Comparison of ENCODE assay signal across 21 cellular contexts in genomic region chr6:76612818-76613452, GRCh38.
DNase-seq lines count a peak whose midpoint lies in the region; ATAC-seq and TF ChIP-seq lines count a peak whose summit lies in the region.
"Had no signal": no experiment of that assay in that cellular context is flagged by ENCODE, and none has a peak within 500 bp of the region (broad histone marks: within the 10 kb centered on the region; RNA-seq: fewer than 3 reads in every experiment).

No MANE protein-coding gene starts in this region.

- H3K27me3 ChIP-seq in GM23338 (ENCODE audit: insufficient read depth): no peaks in the 10 kb centered on the region
- H3K27me3 ChIP-seq: BE2C, SJCRH30 had no signal

- H3K27me3 Mint-ChIP-seq in GM23338 (ENCODE audit: insufficient read depth, low read depth, poor library complexity) (no peaks in the 10 kb centered on the region), glutamatergic neuron (ENCODE audit: unreplicated experiment) (no peaks in the 10 kb centered on the region)
- H3K27me3 Mint-ChIP-seq: T-cell had no signal

- H3K9me2 ChIP-seq in GM23338 (ENCODE audit: insufficient read depth): no peaks in the 10 kb centered on the region

- H3K27ac Mint-ChIP-seq in GM23338: 0 out of 2 replicates have a peak overlapping the region, but pooled peaks have one; percentile 60
- peak overlapping the region; percentile 48 for H3K27ac Mint-ChIP-seq in glutamatergic neuron (ENCODE audit: unreplicated experiment)
- H3K27ac Mint-ChIP-seq: T-cell; T-helper 2 cell treated with Interferon-gamma antibody and Interleukin-4, amounts not matched to agents 5 μg/mL and 100 μg/mL, for 36 hours had no signal

- TF ChIP-seq CTCF in GM23338 (conservative IDR thresholded peaks at IDR 0.05; ENCODE audit: low read depth in 2 of 2) (no peak), glutamatergic neuron (IDR thresholded peaks at IDR 0.05; ENCODE audit: partially characterized antibody, unreplicated experiment) (no peak)

- no peaks in the 10 kb centered on the region for H3K9me3 Mint-ChIP-seq in GM23338
- peaks cover 1% of the 10 kb centered on the region for H3K9me3 Mint-ChIP-seq in glutamatergic neuron (ENCODE audit: unreplicated experiment)

- peak overlapping the region; percentile 6; the same call in 1 of the 2 replicates for H3K4me2 ChIP-seq in GM23338

- no peaks in the 10 kb centered on the region for H3F3A ChIP-seq in GM23338 (replicated peaks; ENCODE audit: low read depth)

- H3K4me1 ChIP-seq in GM23338 (ENCODE audit: insufficient read depth): peaks cover 23% of the 10 kb centered on the region
- H3K4me1 ChIP-seq: BE2C, HAP-1, SJCRH30 had no signal

- no peaks in the 10 kb centered on the region for H4K20me1 ChIP-seq in GM23338 (replicated peaks; ENCODE audit: insufficient read depth)

- H3K36me3 ChIP-seq in GM23338 (ENCODE audit: insufficient read depth): no peaks in the 10 kb centered on the region
- H3K36me3 ChIP-seq: BE2C, HAP-1, SJCRH30 had no signal

- H3K4me1 Mint-ChIP-seq in GM23338: peaks cover 39% of the 10 kb centered on the region
- H3K4me1 Mint-ChIP-seq in glutamatergic neuron (ENCODE audit: low read depth, unreplicated experiment): peaks cover 6% of the 10 kb centered on the region
- H3K4me1 Mint-ChIP-seq: T-cell had no signal

- H3K36me3 Mint-ChIP-seq in GM23338 (ENCODE audit: low read depth) (peaks cover 10% of the 10 kb centered on the region; the same call in 2 of the 3 replicates), glutamatergic neuron (ENCODE audit: unreplicated experiment) (no peaks in the 10 kb centered on the region)
- H3K36me3 Mint-ChIP-seq: T-cell had no signal

- no peak overlapping the region for H2AFZ ChIP-seq in GM23338

- H3K4me3 ChIP-seq in GM23338: no peak overlapping the region
- H3K4me3 ChIP-seq: HAP-1, SJCRH30 had no signal

- H3K4me3 Mint-ChIP-seq in GM23338 (no peak overlapping the region; the same call in 2 of the 3 replicates), glutamatergic neuron (ENCODE audit: unreplicated experiment) (peak overlapping the region; percentile 4)
- H3K4me3 Mint-ChIP-seq: T-cell; T-helper 2 cell treated with Interferon-gamma antibody and Interleukin-4, amounts not matched to agents 5 μg/mL and 100 μg/mL, for 36 hours had no signal

- no peak overlapping the region for H3K27ac ChIP-seq in GM23338 (ENCODE audit: low read depth)
- H3K27ac ChIP-seq: SJCRH30 had no signal

- H3K79me2 ChIP-seq in GM23338 (replicated peaks; ENCODE audit: insufficient read depth): no peaks in the 10 kb centered on the region

- DNase-seq in GM23338 (ENCODE audit: low spot score) (peak; percentile 23), NCI-H146 (lab: John Stamatoyannopoulos, UW) (peak; percentile 97), NCI-H526 treated with DMSO at 0.1 percent for 48 hours (lab: John Stamatoyannopoulos, UW) (peak; percentile 91), glutamatergic neuron (no peak), GM03348 (ENCODE audit: low spot score) (no peak), NCI-H1694 treated with DMSO at 0.1 percent for 48 hours (lab: John Stamatoyannopoulos, UW) (no peak), HT-29 (ENCODE audit: low spot score) (no peak)
- DNase-seq: BE2C, DMS79, Karpas-422, MV-4-11, NCI-H1105 treated with DMSO at 0.1 percent for 48 hours, NCI-H187, NCI-H2171 treated with DMSO at 0.1 percent for 48 hours, NCI-H446 treated with DMSO at 0.1 percent for 48 hours, NCI-H774, OCI-M1, SJCRH30, T-cell had no signal

- ATAC-seq in GM23338: peak; percentile 75
- ATAC-seq: T-cell had no signal

TF ChIP-seq in GM23338, 12 proteins besides CTCF, POLR2A, EP300 and RAD21:
- TF ChIP-seq ZNF114 (CRISPR knock-in tag; IDR thresholded peaks at IDR 0.05): no peak
- TF ChIP-seq REST (IDR thresholded peaks at IDR 0.05; ENCODE audit: unreplicated experiment): no peak
- no peak for TF ChIP-seq ZNF331 (CRISPR knock-in tag; IDR thresholded peaks at IDR 0.05; ENCODE audit: low read depth)
- TF ChIP-seq CREB1 (CRISPR knock-in tag; IDR thresholded peaks at IDR 0.05; ENCODE audit: low read depth): no peak
- no peak for TF ChIP-seq POLR2AphosphoS5 (IDR thresholded peaks at IDR 0.05; ENCODE audit: low read depth)
- TF ChIP-seq EZH2 (IDR thresholded peaks at IDR 0.05; ENCODE audit: low read depth, unreplicated experiment): no peak
- TF ChIP-seq ZNF462 (CRISPR knock-in tag; IDR thresholded peaks at IDR 0.05): no peak
- no peak for TF ChIP-seq STAT1 (IDR thresholded peaks at IDR 0.05; ENCODE audit: unreplicated experiment)
- no peak for TF ChIP-seq JUNB (IDR thresholded peaks at IDR 0.05; ENCODE audit: unreplicated experiment)
TF ChIP-seq in GM23338: peak in this region for 0.

Comparison
In these comparisons a context has a peak if more than half of its experiments do, and no peak if none do; other contexts are left out.
1. DNase-seq: peak in GM23338 (single experiment), NCI-H146 (single experiment) and NCI-H526 treated with DMSO at 0.1 percent for 48 hours (single experiment); none in glutamatergic neuron (single experiment), GM03348 (single experiment), NCI-H1694 treated with DMSO at 0.1 percent for 48 hours (single experiment) and HT-29 (single experiment).